11 cellular contexts compared by ENCODE assay signal in genomic region chr19:8611391-8611883, GRCh38. TPM values are rescaled to one million over a fixed set of nuclear protein-coding genes. Genes with fewer than 3 reads are reported as not detected.
DNase-seq lines count a peak whose midpoint lies in the region; ATAC-seq, FAIRE-seq and TF ChIP-seq lines count a peak whose summit lies in the region.
"Had no signal": no experiment of that assay in that cellular context is flagged by ENCODE, and none has a peak within 500 bp of the region (broad histone marks: within the 10 kb centered on the region; RNA-seq: fewer than 3 reads in every experiment).

No MANE protein-coding gene starts in this region.

- no peak for TF ChIP-seq EP300 in K562 (IDR thresholded peaks at IDR 0.05; ENCODE audit: low read length)

- no peak overlapping the region for H3K4me3 Mint-ChIP-seq in MCF 10A (ENCODE audit: unreplicated experiment)
- H3K4me3 Mint-ChIP-seq in naive B cell = peak overlapping the region in 6 of 8 donors; percentile 6 to 77 (median 61)

- H3K9me1 ChIP-seq in K562 (ENCODE audit: control insufficient read depth, insufficient read depth, low read length) = no peaks in the 10 kb centered on the region

- no TSS peak for BruUV-seq in MCF 10A (replicated peaks; lab: Mats Ljungman, UMichigan)
- BruUV-seq in K562 (replicated peaks; lab: Mats Ljungman, UMichigan) = no TSS peak

- TF ChIP-seq RAD21 in K562 (CRISPR knock-in tag; conservative IDR thresholded peaks at IDR 0.05 in 1 of 2, IDR thresholded peaks at IDR 0.05 in 1 of 2) = no peak

- peaks cover 7% of the 10 kb centered on the region for H3K36me3 Mint-ChIP-seq in MCF 10A (ENCODE audit: insufficient read depth, unreplicated experiment)
- peaks cover 0 to 23% of the 10 kb centered on the region in 2 donors for H3K36me3 Mint-ChIP-seq in naive B cell

- POLR2A ChIA-PET in MCF 10A (lab: Yijun Ruan, JAX) (no interaction called here), K562 (lab: Yijun Ruan, JAX) (no interaction called here)

- peaks cover 26% of the 10 kb centered on the region for H3K4me1 Mint-ChIP-seq in MCF 10A (ENCODE audit: insufficient read depth, unreplicated experiment)
- peaks cover 20 to 39% (median 22%) of the 10 kb centered on the region in 3 donors for H3K4me1 Mint-ChIP-seq in naive B cell

- H3K4me1 ChIP-seq in breast epithelium = peaks cover 0 to 3% of the 10 kb centered on the region in 2 donors
- peaks cover 6 to 21% of the 10 kb centered on the region in 2 experiments; a peak in 3 of 5 replicates for H3K4me1 ChIP-seq in K562 (replicated peaks in 1 of 2; ENCODE audit: control insufficient read depth in 2 of 2, insufficient read depth in 2 of 2, low read length in 2 of 2)
- no peaks in the 10 kb centered on the region for H3K4me1 ChIP-seq in aorta (ENCODE audit: control insufficient read depth in 1 of 2, insufficient read depth in 2 of 2, low read length in 2 of 2)

- no peak overlapping the region for H3K27ac Mint-ChIP-seq in MCF 10A (ENCODE audit: low read depth, unreplicated experiment)
- peak overlapping the region in 1 of 6 donors; percentile 53 for H3K27ac Mint-ChIP-seq in naive B cell

- H3K9me3 Mint-ChIP-seq in MCF 10A (ENCODE audit: unreplicated experiment) (no peaks in the 10 kb centered on the region), naive B cell (peaks cover 0 to 2% (median 0%) of the 10 kb centered on the region in 7 donors)

- intact Hi-C loops in breast epithelium (cut with DNase I; ENCODE audit: low total_unique reads) (no loop called here), MCF 10A (cut with micrococcal nuclease) (no loop called here), K562 (cut with micrococcal nuclease) (loop anchor here (10.0 kb wide), 1 partner anchor 83 kb away; the partner anchor contains the start of gene ACTL9), aorta (cut with DNase I) (no loop called here)

- 45% methylated on average over 16 of the region's 18 CpGs for WGBS in K562 (ENCODE audit: insufficient coverage, low coverage, missing lambda C conversion rate)
- 35 to 36% methylated on average over 17 to 18 of the region's 18 CpGs for WGBS in aorta, 2 donors

- H3K27me3 ChIP-seq in breast epithelium (no peaks in the 10 kb centered on the region), K562 (ENCODE audit: control insufficient read depth in 2 of 2, insufficient read depth in 2 of 2, low read length in 2 of 2) (peaks cover 0 to 13% of the 10 kb centered on the region in 2 experiments; a peak in 3 of 5 replicates), aorta (ENCODE audit: control insufficient read depth in 1 of 2, insufficient read depth in 2 of 2, low read length in 1 of 2) (no peaks in the 10 kb centered on the region)

- no peak overlapping the region for H2AFZ ChIP-seq in K562 (ENCODE audit: low read depth, low read length)

- H3K27ac ChIP-seq in breast epithelium = peak overlapping the region; percentile 21 to 72
- no peak overlapping the region for H3K27ac ChIP-seq in K562 (ENCODE audit: extremely low read depth, low read depth, low read length)
- H3K27ac ChIP-seq in aorta (ENCODE audit: low read depth in 1 of 2, low read length in 2 of 2) = peak overlapping the region in 1 of 2 donors; percentile 0

- no peak for TF ChIP-seq POLR2A in breast epithelium (IDR thresholded peaks at IDR 0.05)
- TF ChIP-seq POLR2A in K562 (conservative IDR thresholded peaks at IDR 0.05) = no peak

- H3K4me2 ChIP-seq in K562 (ENCODE audit: insufficient read depth, low read length) = no peak overlapping the region

- DNase-seq in breast epithelium (ENCODE audit: low spot score in 2 of 2) = no peak
- DNase-seq in MCF 10A (ENCODE audit: unreplicated experiment) = no peak
- DNase-seq in K562 (ENCODE audit: extremely low read depth in 1 of 4, low spot score in 3 of 4) = no peak
- no peak for DNase-seq in naive B cell
- peak; percentile 65 to 80 for DNase-seq in aorta
- DNase-seq in SW480 (ENCODE audit: low spot score) = no peak
- DNase-seq: SW 1271 had no signal

- H3K4me3 ChIP-seq in breast epithelium = no peak overlapping the region
- no peak overlapping the region for H3K4me3 ChIP-seq in K562
- no peak overlapping the region for H3K4me3 ChIP-seq in aorta (ENCODE audit: low read length in 2 of 2)

- no peaks in the 10 kb centered on the region for H3K79me2 ChIP-seq in K562 (ENCODE audit: control insufficient read depth, insufficient read depth, low read length)

- CTCF ChIA-PET in MCF 10A (lab: Yijun Ruan, JAX) (interaction anchor here (1.0 kb wide), 1 partner anchor 26 kb away, joined by 4 read pairs; no protein-coding TSS in a partner anchor), K562 (lab: Yijun Ruan, JAX; ENCODE audit: low intra/inter-chr PET ratio) (no interaction called here)

- in situ Hi-C loops in K562 (cut with MboI) = loop anchor here (10.0 kb wide), 1 partner anchor 83 kb away; the partner anchor contains the start of gene ACTL9

- no peaks in the 10 kb centered on the region for H3K36me3 ChIP-seq in breast epithelium
- H3K36me3 ChIP-seq in K562 (ENCODE audit: control insufficient read depth, insufficient read depth, low read length) = no peaks in the 10 kb centered on the region
- H3K36me3 ChIP-seq in aorta (ENCODE audit: control insufficient read depth in 1 of 2, insufficient read depth in 2 of 2, low read length in 1 of 2) = no peaks in the 10 kb centered on the region

- no peak for ATAC-seq in K562
- ATAC-seq in naive B cell (ENCODE audit: low read depth in 2 of 2) = no peak
- no peak for ATAC-seq in aorta (ENCODE audit: low FRiP score)
- ATAC-seq in HG02588 (IDR thresholded peaks at IDR 0.05; ENCODE audit: unreplicated experiment) = no peak
- ATAC-seq in GM18870 (IDR thresholded peaks at IDR 0.05; ENCODE audit: unreplicated experiment) = no peak

- no peak overlapping the region for H3K9ac ChIP-seq in K562 (ENCODE audit: insufficient read depth in 1 of 2, low read depth in 2 of 2, low read length in 2 of 2)

- no peaks in the 10 kb centered on the region for H4K20me1 ChIP-seq in K562 (replicated peaks; ENCODE audit: control insufficient read depth, insufficient read depth, low read length)

- TF ChIP-seq CTCF in breast epithelium (IDR thresholded peaks at IDR 0.05) = no peak
- TF ChIP-seq CTCF in MCF 10A (IDR thresholded peaks at IDR 0.05; ENCODE audit: unreplicated experiment) = no peak
- no peak for TF ChIP-seq CTCF in K562 (IDR thresholded peaks at IDR 0.05 in 2 of 3, conservative IDR thresholded peaks at IDR 0.05 in 1 of 3; ENCODE audit: insufficient read depth in 2 of 3, low read depth in 1 of 3, low read length in 3 of 3)

- no peaks in the 10 kb centered on the region for H3K9me3 ChIP-seq in breast epithelium
- H3K9me3 ChIP-seq in K562 (replicated peaks; ENCODE audit: control insufficient read depth, insufficient read depth, low read depth, low read length) = no peaks in the 10 kb centered on the region
- no peaks in the 10 kb centered on the region for H3K9me3 ChIP-seq in aorta (ENCODE audit: control insufficient read depth, low read length)

- peaks cover 15% of the 10 kb centered on the region for H3K27me3 Mint-ChIP-seq in MCF 10A (ENCODE audit: insufficient read depth, unreplicated experiment)
- H3K27me3 Mint-ChIP-seq in naive B cell = peaks cover 35 to 59% (median 41%) of the 10 kb centered on the region in 3 donors

- FAIRE-seq in K562 (lab: Jason Lieb, UNC) = no peak

RNA-seq across cellular contexts. Expression of gene ADAMTS10, which starts 0.9 kb away (rescaled TPM):
- 10 to 100 TPM; 23.4 to 68.2 (median 48.2) TPM for total RNA-seq in breast epithelium
- not detected in 2 replicates for total RNA-seq in MCF 10A (2022)
- total RNA-seq in K562 (2011; cell fraction: chromatin; rRNA removed; ENCODE audit: low replicate concordance) = 2.3 and 5.9 TPM in 2 replicates
- 2.6 and 5.5 TPM in 2 replicates for total RNA-seq in K562 (2011; cell fraction: nucleolus; rRNA removed)
- 2.8 and 3.6 TPM in 2 replicates for total RNA-seq in K562 (2011; cell fraction: nucleoplasm; rRNA removed)
- total RNA-seq in K562 (2014; rRNA removed) = 0.33 and 0.41 TPM in 2 replicates
- not detected in 2 replicates for total RNA-seq in K562 (2014; rRNA removed; fragmentation: Illumina TruSeq; extraction: Trizol)
- total RNA-seq in K562 (2015; rRNA removed; fragmentation: Illumina TruSeq; extraction: Trizol) = 0.30 and 0.33 TPM in 2 replicates
- total RNA-seq in K562 (2021) = 0.29 and 1.2 TPM in 2 replicates
- polyA plus RNA-seq in K562 (2011; rRNA removed) = 0.28 and 0.57 TPM in 2 replicates
- 0.72 and 1.2 TPM in 2 replicates for polyA plus RNA-seq in K562 (2011; cell fraction: cytosol; rRNA removed)
- polyA plus RNA-seq in K562 (2011; cell fraction: nucleus; rRNA removed) = 3.7 and 14.1 TPM in 2 replicates
- 0.76 and 1.1 TPM in 2 replicates for polyA plus RNA-seq in K562 (2012)
- polyA plus RNA-seq in K562 (2014; fragmentation: Illumina TruSeq; extraction: Trizol) = 0.30 TPM in 1 of 2 replicates, not detected in the other
- polyA plus RNA-seq in K562 (2014; fragmentation: Nextera tagmentation; extraction: Ambion mirVana) = not detected
- polyA plus RNA-seq in K562 (2014; rRNA removed) = 0.84 and 1.8 TPM in 2 replicates
- polyA minus RNA-seq in K562 (2011; rRNA and poly(A)+ RNA removed) = 0.30 and 0.53 TPM in 2 replicates
- 1.4 TPM in 1 of 2 replicates, not detected in the other for polyA minus RNA-seq in K562 (2011; cell fraction: cytosol; rRNA and poly(A)+ RNA removed)
- 1.8 and 6.3 TPM in 2 replicates for polyA minus RNA-seq in K562 (2011; cell fraction: nucleus; rRNA and poly(A)+ RNA removed)
- polyA plus RNA-seq in naive B cell (ENCODE audit: low read depth in 6 of 6) = under 1 TPM in 1 of 6 donors, not detected in 5; 0.31 TPM
- 100 to 1,000 TPM in 1 of 2 donors, 10 to 100 TPM in 1; 58.1 to 188 TPM for total RNA-seq in aorta
- 100 to 1,000 TPM in 1 of 2 donors, 10 to 100 TPM in 1; 18.8 to 264 TPM for polyA plus RNA-seq in aorta
- total RNA-seq: HT1080 had no signal

RNA-seq across cellular contexts. Expression of gene NFILZ, which starts 19.0 kb away (rescaled TPM):
- total RNA-seq in breast epithelium = not detected
- total RNA-seq in MCF 10A (2022) = not detected in 2 replicates
- total RNA-seq in K562 (2011; cell fraction: chromatin; rRNA removed; ENCODE audit: low replicate concordance) = not detected in 2 replicates
- total RNA-seq in K562 (2011; cell fraction: nucleolus; rRNA removed) = not detected in 2 replicates
- total RNA-seq in K562 (2011; cell fraction: nucleoplasm; rRNA removed) = not detected in 2 replicates
- not detected in 2 replicates for total RNA-seq in K562 (2014; rRNA removed)
- total RNA-seq in K562 (2014; rRNA removed; fragmentation: Illumina TruSeq; extraction: Trizol) = not detected in 2 replicates
- not detected in 2 replicates for total RNA-seq in K562 (2015; rRNA removed; fragmentation: Illumina TruSeq; extraction: Trizol)
- not detected in 2 replicates for total RNA-seq in K562 (2021)
- not detected in 2 replicates for polyA plus RNA-seq in K562 (2011; rRNA removed)
- polyA plus RNA-seq in K562 (2011; cell fraction: cytosol; rRNA removed) = not detected in 2 replicates
- polyA plus RNA-seq in K562 (2011; cell fraction: nucleus; rRNA removed) = not detected in 2 replicates
- not detected in 2 replicates for polyA plus RNA-seq in K562 (2012)
- polyA plus RNA-seq in K562 (2014; fragmentation: Illumina TruSeq; extraction: Trizol) = not detected in 2 replicates
- polyA plus RNA-seq in K562 (2014; fragmentation: Nextera tagmentation; extraction: Ambion mirVana) = not detected
- polyA plus RNA-seq in K562 (2014; rRNA removed) = not detected in 2 replicates
- polyA minus RNA-seq in K562 (2011; rRNA and poly(A)+ RNA removed) = not detected in 2 replicates
- not detected in 2 replicates for polyA minus RNA-seq in K562 (2011; cell fraction: cytosol; rRNA and poly(A)+ RNA removed)
- not detected in 2 replicates for polyA minus RNA-seq in K562 (2011; cell fraction: nucleus; rRNA and poly(A)+ RNA removed)
- not detected for polyA plus RNA-seq in naive B cell (ENCODE audit: low read depth in 6 of 6)
- not detected for total RNA-seq in aorta
- polyA plus RNA-seq in aorta = not detected
- total RNA-seq: HT1080, NCI-H460 had no signal

RNA-seq across cellular contexts. Expression of gene MYO1F, which starts 34.2 kb away (rescaled TPM):
- 10 to 100 TPM in 2 of 3 donors, 1 to 10 TPM in 1; 8.5 to 31.0 (median 11.3) TPM for total RNA-seq in breast epithelium
- 0.16 and 0.27 TPM in 2 replicates for total RNA-seq in MCF 10A (2022)
- total RNA-seq in K562 (2011; cell fraction: chromatin; rRNA removed; ENCODE audit: low replicate concordance) = 5.4 and 19.9 TPM in 2 replicates
- total RNA-seq in K562 (2011; cell fraction: nucleolus; rRNA removed) = 7.4 and 10.8 TPM in 2 replicates
- 7.2 and 14.7 TPM in 2 replicates for total RNA-seq in K562 (2011; cell fraction: nucleoplasm; rRNA removed)
- 2.0 and 5.7 TPM in 2 replicates for total RNA-seq in K562 (2014; rRNA removed)
- total RNA-seq in K562 (2014; rRNA removed; fragmentation: Illumina TruSeq; extraction: Trizol) = 2.6 and 2.8 TPM in 2 replicates
- 8.1 and 9.4 TPM in 2 replicates for total RNA-seq in K562 (2015; rRNA removed; fragmentation: Illumina TruSeq; extraction: Trizol)
- 4.5 and 6.0 TPM in 2 replicates for total RNA-seq in K562 (2021)
- 3.5 and 8.1 TPM in 2 replicates for polyA plus RNA-seq in K562 (2011; rRNA removed)
- 4.3 and 17.3 TPM in 2 replicates for polyA plus RNA-seq in K562 (2011; cell fraction: cytosol; rRNA removed)
- polyA plus RNA-seq in K562 (2011; cell fraction: nucleus; rRNA removed) = 5.6 and 11.4 TPM in 2 replicates
- 10.8 and 26.9 TPM in 2 replicates for polyA plus RNA-seq in K562 (2012)
- 5.3 and 5.6 TPM in 2 replicates for polyA plus RNA-seq in K562 (2014; fragmentation: Illumina TruSeq; extraction: Trizol)
- under 1 TPM; 0.78 to 0.82 TPM for polyA plus RNA-seq in K562 (2014; fragmentation: Nextera tagmentation; extraction: Ambion mirVana)
- 3.0 and 4.3 TPM in 2 replicates for polyA plus RNA-seq in K562 (2014; rRNA removed)
- 3.7 and 10.6 TPM in 2 replicates for polyA minus RNA-seq in K562 (2011; rRNA and poly(A)+ RNA removed)
- 5.9 and 10.6 TPM in 2 replicates for polyA minus RNA-seq in K562 (2011; cell fraction: cytosol; rRNA and poly(A)+ RNA removed)
- polyA minus RNA-seq in K562 (2011; cell fraction: nucleus; rRNA and poly(A)+ RNA removed) = 6.1 and 9.4 TPM in 2 replicates
- polyA plus RNA-seq in naive B cell (ENCODE audit: low read depth in 6 of 6) = 10 to 100 TPM in 3 of 6 donors, 1 to 10 TPM in 3; 7.2 to 24.4 (median 9.6) TPM
- total RNA-seq in aorta = 10 to 100 TPM; 30.3 to 63.8 TPM
- 10 to 100 TPM in 1 of 2 donors, 1 to 10 TPM in 1; 2.1 to 10.0 TPM for polyA plus RNA-seq in aorta
- total RNA-seq: HT1080 had no signal

Comparison
In these comparisons a context has a peak if more than half of its experiments do, and no peak if none do; other contexts are left out.
1. DNase-seq: peak in aorta (2 of 2); none in breast epithelium (0 of 2), MCF 10A (single experiment), K562 (0 of 4), naive B cell (single experiment) and SW480 (single experiment).